In genomic region chr17:46481310-46481709, GRCh38 we compare ENCODE assay signal across 7 cellular contexts. TPM values are rescaled to one million over a fixed set of nuclear protein-coding genes. Genes with fewer than 3 reads are reported as not detected.
DNase-seq lines count a peak whose midpoint lies in the region; ATAC-seq, FAIRE-seq and TF ChIP-seq lines count a peak whose summit lies in the region.
"Not testable (repeated sequence)": the region's sequence is repeated elsewhere in the genome, so short reads cannot be mapped to it uniquely, and the experiment has no call there.

No MANE protein-coding gene starts in this region.

- WGBS in A549 (ENCODE audit: missing lambda C conversion rate), result no CpG with 5 or more reads among the region's 2 CpGs
- WGBS in body of pancreas, 2 donors, result no CpG with 5 or more reads among the region's 2 CpGs
- no CpG with 5 or more reads among the region's 2 CpGs for WGBS in HepG2 (ENCODE audit: low lambda C conversion rate)
- whole genome bisulfite sequencing in small intestine, 3 donors, result no CpG with 5 or more reads among the region's 2 CpGs

- POLR2A ChIA-PET in A549 (lab: Yijun Ruan, JAX); HepG2 (lab: Yijun Ruan, JAX): not testable (repeated sequence)

- H3K79me2 ChIP-seq in HepG2 (ENCODE audit: insufficient read depth, low read length), result not testable (repeated sequence)

- not testable (repeated sequence) for H3K9me3 ChIP-seq in A549; body of pancreas; HepG2 (ENCODE audit: low read length); small intestine (ENCODE audit: control insufficient read depth, low read depth)

- DNase-seq in A549 (ENCODE audit: low read depth in 1 of 2, low spot score in 1 of 2); body of pancreas; frontal cortex (ENCODE audit: low spot score in 2 of 2); HepG2 (ENCODE audit: low spot score); small intestine: not testable (repeated sequence)

- CTCF ChIA-PET in A549 (lab: Yijun Ruan, JAX); HepG2 (lab: Yijun Ruan, JAX; ENCODE audit: low intra/inter-chr PET ratio, low total read pairs): not testable (repeated sequence)

- H3K27ac ChIP-seq in A549; body of pancreas; HepG2 (ENCODE audit: extremely low read length, insufficient read depth, low read length); small intestine (ENCODE audit: low read depth in 1 of 2, low read length in 1 of 2): not testable (repeated sequence)

- TF ChIP-seq RAD21 in A549 (conservative IDR thresholded peaks at IDR 0.05 in 1 of 2, IDR thresholded peaks at IDR 0.05 in 1 of 2); HepG2 (CRISPR knock-in tag; IDR thresholded peaks at IDR 0.05): not testable (repeated sequence)

- ATAC-seq in A549, HepG2: not testable (repeated sequence)
- peak; percentile 58 for ATAC-seq in body of pancreas

- not testable (repeated sequence) for BruUV-seq in HepG2 (replicated peaks; lab: Mats Ljungman, UMichigan)

- not testable (repeated sequence) for H4K20me1 ChIP-seq in HepG2 (ENCODE audit: insufficient read depth, low read length)

- in situ Hi-C loops in HepG2 (cut with HindIII; ENCODE audit: extremely low pct_ligation_motif_present, low pct_unique_long_range_greater_than_20kb), result not testable (repeated sequence)

- not testable (repeated sequence) for H2AFZ ChIP-seq in HepG2 (ENCODE audit: low read length)

- TF ChIP-seq POLR2A in A549 (IDR thresholded peaks at IDR 0.05; ENCODE audit: low read length); body of pancreas (IDR thresholded peaks at IDR 0.05); HepG2 (IDR thresholded peaks at IDR 0.05; ENCODE audit: insufficient read depth in 1 of 2, low read depth in 2 of 2, low read length in 2 of 2): not testable (repeated sequence)

- H3K9ac ChIP-seq in HepG2 (ENCODE audit: insufficient read depth, low read depth, low read length), result not testable (repeated sequence)

- not testable (repeated sequence) for H3K4me3 ChIP-seq in A549; body of pancreas; HepG2 (replicated peaks in 1 of 3; ENCODE audit: insufficient read depth in 1 of 3, low read depth in 2 of 3, low read length in 3 of 3); small intestine (ENCODE audit: low read depth in 1 of 2, low read length in 2 of 2)

- FAIRE-seq in A549 (lab: Jason Lieb, UNC) (peak; percentile 94), G401.6 (lab: Jason Lieb, UNC) (peak; percentile 85), endometrium (lab: Jason Lieb, UNC) (peak; percentile 88), frontal cortex (lab: Jason Lieb, UNC) (peak; percentile 94), HepG2 (lab: Jason Lieb, UNC) (peak; percentile 32), small intestine (lab: Jason Lieb, UNC) (peak; percentile 90)

- intact Hi-C loops in body of pancreas (cut with DNase I); HepG2 (cut with micrococcal nuclease; ENCODE audit: unreplicated experiment): not testable (repeated sequence)

- not testable (repeated sequence) for H3K4me2 ChIP-seq in A549; HepG2 (ENCODE audit: low read depth, low read length)

- not testable (repeated sequence) for H3K27me3 ChIP-seq in body of pancreas; HepG2 (ENCODE audit: control insufficient read depth in 1 of 2, insufficient read depth in 2 of 2, low read length in 2 of 2); small intestine (ENCODE audit: control insufficient read depth in 2 of 2, insufficient read depth in 2 of 2, low read length in 2 of 2)

- not testable (repeated sequence) for H3K36me3 ChIP-seq in body of pancreas (replicated peaks in 1 of 2; ENCODE audit: insufficient read depth in 1 of 2, low read depth in 2 of 2); HepG2 (replicated peaks in 1 of 2; ENCODE audit: control insufficient read depth in 1 of 2, insufficient read depth in 2 of 2, low read length in 2 of 2); small intestine (ENCODE audit: control insufficient read depth in 2 of 2, insufficient read depth in 2 of 2, low read length in 2 of 2)

- H3K4me1 ChIP-seq in A549; body of pancreas; HepG2 (ENCODE audit: insufficient read depth, low read length); small intestine (ENCODE audit: control insufficient read depth in 2 of 2, insufficient read depth in 1 of 2, low read depth in 1 of 2, low read length in 1 of 2): not testable (repeated sequence)

- not testable (repeated sequence) for TF ChIP-seq CTCF in A549 (IDR thresholded peaks at IDR 0.05); body of pancreas (IDR thresholded peaks at IDR 0.05); HepG2 (CRISPR knock-in tag; IDR thresholded peaks at IDR 0.05)

- TF ChIP-seq EP300 in A549 (IDR thresholded peaks at IDR 0.05); HepG2 (IDR thresholded peaks at IDR 0.05; ENCODE audit: low read depth in 2 of 2, low read length in 2 of 2); HepG2 (CRISPR knock-in tag; IDR thresholded peaks at IDR 0.05; ENCODE audit: borderline replicate concordance): not testable (repeated sequence)

RNA-seq across cellular contexts. Expression of gene LRRC37A2, which starts 31.0 kb away (rescaled TPM):
- polyA plus RNA-seq in A549 (2011; rRNA removed) (5.7 and 6.2 TPM in 2 replicates), A549 (2017; fragmentation: RNase III; extraction: RNeasy Plus Mini Kit Qiagen cat#74134 plus additional on column Dnase treatment) (2.3 to 2.7 TPM (median 2.4 TPM) in 3 replicates), HepG2 (2011; rRNA removed) (3.3 and 4.1 TPM in 2 replicates), small intestine (1 to 10 TPM; 1.6 to 4.7 (median 2.8) TPM)
- 2.0 TPM in 2 replicates for polyA plus RNA-seq in A549 (2012; cell fraction: cytosol; rRNA removed)
- polyA plus RNA-seq in A549 (2012; cell fraction: nucleus; rRNA removed), result 3.1 and 4.5 TPM in 2 replicates
- 10.8 and 12.2 TPM in 2 replicates for polyA minus RNA-seq in A549 (2011; rRNA and poly(A)+ RNA removed)
- total RNA-seq in body of pancreas (10 to 100 TPM in 1 of 2 donors, 1 to 10 TPM in 1; 8.2 to 12.7 TPM), frontal cortex (9.4 TPM), HepG2 (2016; rRNA removed; fragmentation: Illumina TruSeq; extraction: Trizol) (2.1 and 3.4 TPM in 2 replicates)
- 2.8 and 2.9 TPM in 2 replicates for total RNA-seq in HepG2 (2016; cell fraction: cytosol; rRNA removed; fragmentation: Illumina TruSeq; extraction: Trizol; ENCODE audit: low read depth)
- 2.3 and 3.7 TPM in 2 replicates for total RNA-seq in HepG2 (2016; cell fraction: insoluble cytoplasmic fraction; rRNA removed; fragmentation: Illumina TruSeq; extraction: Trizol)
- 3.8 and 4.1 TPM in 2 replicates for total RNA-seq in HepG2 (2016; cell fraction: membrane; rRNA removed; fragmentation: Illumina TruSeq; extraction: Trizol)
- total RNA-seq in HepG2 (2016; cell fraction: nucleus; rRNA removed; fragmentation: Illumina TruSeq; extraction: Trizol), result 7.0 and 7.2 TPM in 2 replicates
- polyA plus RNA-seq in HepG2 (2011; cell fraction: cytosol; rRNA removed), result 1.6 and 1.7 TPM in 2 replicates
- 7.3 and 8.0 TPM in 2 replicates for polyA plus RNA-seq in HepG2 (2011; cell fraction: nucleus; rRNA removed)
- polyA plus RNA-seq in HepG2 (2012), result 9.0 and 9.2 TPM in 2 replicates
- 0.84 and 1.2 TPM in 2 replicates for polyA plus RNA-seq in HepG2 (2016; cell fraction: cytosol; fragmentation: Illumina TruSeq; extraction: Trizol; ENCODE audit: low read depth)
- polyA plus RNA-seq in HepG2 (2016; cell fraction: insoluble cytoplasmic fraction; fragmentation: Illumina TruSeq; extraction: Trizol; ENCODE audit: low read depth), result 2.2 and 2.5 TPM in 2 replicates
- polyA plus RNA-seq in HepG2 (2016; cell fraction: membrane; fragmentation: Illumina TruSeq; extraction: Trizol; ENCODE audit: low read depth), result 1.9 and 2.2 TPM in 2 replicates
- 10.3 and 11.2 TPM in 2 replicates for polyA plus RNA-seq in HepG2 (2016; cell fraction: nucleus; fragmentation: Illumina TruSeq; extraction: Trizol; ENCODE audit: insufficient read depth, low read depth)
- 4.9 and 11.2 TPM in 2 replicates for polyA minus RNA-seq in HepG2 (2011; rRNA and poly(A)+ RNA removed; ENCODE audit: low replicate concordance)
- polyA minus RNA-seq in HepG2 (2011; cell fraction: cytosol; rRNA and poly(A)+ RNA removed), result 1.1 and 1.8 TPM in 2 replicates
- 16.2 and 19.0 TPM in 2 replicates for polyA minus RNA-seq in HepG2 (2011; cell fraction: nucleus; rRNA and poly(A)+ RNA removed)
